In the genomic region with DNA sequence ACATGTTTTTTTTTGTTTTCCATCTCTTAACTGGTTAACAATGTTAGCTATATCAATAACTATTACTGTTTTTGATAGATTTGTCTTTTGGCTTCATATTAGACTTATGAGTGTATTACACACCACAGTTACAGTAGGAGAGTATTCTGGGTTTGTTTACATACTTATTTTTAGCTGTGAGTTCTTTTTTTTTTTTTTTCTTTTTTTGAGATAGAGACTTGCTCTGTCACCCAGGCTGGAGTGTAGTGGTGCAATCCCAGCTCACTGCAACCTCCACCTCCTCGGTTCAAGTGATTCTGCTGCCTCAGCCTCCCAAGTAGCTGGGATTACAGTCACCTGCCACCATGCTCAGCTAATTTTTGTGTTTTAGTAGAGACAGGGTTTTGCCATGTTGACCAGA, we compare ENCODE assay signal across 20 cellular contexts. TPM values are rescaled to one million over a fixed set of nuclear protein-coding genes. Genes with fewer than 3 reads are reported as not detected.
DNase-seq lines count a peak whose midpoint lies in the region; ATAC-seq, FAIRE-seq and TF ChIP-seq lines count a peak whose summit lies in the region.
"Had no signal": no experiment of that assay in that cellular context is flagged by ENCODE, and none has a peak within 500 bp of the region (broad histone marks: within the 10 kb centered on the region; RNA-seq: fewer than 3 reads in every experiment).

No MANE protein-coding gene starts in this region.

- H3K36me3 ChIP-seq in mammary epithelial cell (ENCODE audit: insufficient read depth, low read length) (no peaks in the 10 kb centered on the region), left ventricle myocardium inferior (no peaks in the 10 kb centered on the region), K562 (ENCODE audit: control insufficient read depth, insufficient read depth, low read length) (no peaks in the 10 kb centered on the region), pancreas (no peaks in the 10 kb centered on the region)

- CTCF ChIA-PET in MCF 10A (lab: Yijun Ruan, JAX) (interaction anchor here (0.6 to 1.7 kb wide), 9 partner anchors 14 to 939 kb away, joined by 3 to 14 read pairs (median 4); no protein-coding TSS in a partner anchor), mammary epithelial cell (lab: Charles Lee; ENCODE audit: low non-redundant PET) (interaction anchor here (0.7 kb wide), 1 partner anchor 250 kb away, joined by 13 read pairs; no protein-coding TSS in a partner anchor), K562 (lab: Yijun Ruan, JAX; ENCODE audit: low intra/inter-chr PET ratio) (interaction anchor here (0.6 to 0.7 kb wide), 2 partner anchors 9 to 10 kb away, joined by 3 read pairs; no protein-coding TSS in a partner anchor)

- POLR2A ChIA-PET in MCF 10A (lab: Yijun Ruan, JAX): interaction anchor here (1.3 to 1.4 kb wide), 2 partner anchors 11 to 22 kb away, joined by 3 to 4 read pairs; no protein-coding TSS in a partner anchor
- POLR2A ChIA-PET in K562 (lab: Yijun Ruan, JAX): interaction anchor here (1.1 kb wide), 1 partner anchor 21 kb away, joined by 3 read pairs; no protein-coding TSS in a partner anchor

- no peaks in the 10 kb centered on the region for H3K27me3 Mint-ChIP-seq in MCF 10A (ENCODE audit: insufficient read depth, unreplicated experiment)
- H3K27me3 Mint-ChIP-seq: CD4-positive, alpha-beta T cell had no signal

- H3K27ac ChIP-seq in mammary epithelial cell (ENCODE audit: insufficient read depth, low read depth, low read length) (no peak overlapping the region), left ventricle myocardium inferior (replicated peaks) (no peak overlapping the region), K562 (ENCODE audit: extremely low read depth, low read depth, low read length) (no peak overlapping the region), pancreas (no peak overlapping the region)
- H3K27ac ChIP-seq: 22Rv1, A549, C4-2B had no signal

- peak overlapping the region; percentile 26 for H3K27ac Mint-ChIP-seq in MCF 10A (ENCODE audit: low read depth, unreplicated experiment)
- H3K27ac Mint-ChIP-seq: CD4-positive, alpha-beta T cell; H9 had no signal

- ATAC-seq in left ventricle myocardium superior (peak; percentile 53), K562 (no peak), pancreas (peak in 3 of 4 donors; percentile 39 to 69 (median 55))
- ATAC-seq: A549 had no signal

- H3K27me3 ChIP-seq in mammary epithelial cell (ENCODE audit: insufficient read depth, low read length) (no peaks in the 10 kb centered on the region), left ventricle myocardium inferior (ENCODE audit: low read depth) (no peaks in the 10 kb centered on the region), K562 (ENCODE audit: control insufficient read depth in 2 of 2, insufficient read depth in 2 of 2, low read length in 2 of 2) (no peaks in the 10 kb centered on the region), pancreas (no peaks in the 10 kb centered on the region)

- no peaks in the 10 kb centered on the region for H3K36me3 Mint-ChIP-seq in MCF 10A (ENCODE audit: insufficient read depth, unreplicated experiment)

- TF ChIP-seq RAD21 in K562 (CRISPR knock-in tag; conservative IDR thresholded peaks at IDR 0.05 in 1 of 2, IDR thresholded peaks at IDR 0.05 in 1 of 2): no peak

- no peaks in the 10 kb centered on the region for H3K9me3 Mint-ChIP-seq in MCF 10A (ENCODE audit: unreplicated experiment)
- H3K9me3 Mint-ChIP-seq: CD4-positive, alpha-beta T cell had no signal

- BruUV-seq in MCF 10A (replicated peaks; lab: Mats Ljungman, UMichigan): no TSS peak
- no TSS peak for BruUV-seq in mammary epithelial cell (replicated peaks; lab: Mats Ljungman, UMichigan)
- BruUV-seq in K562 (replicated peaks; lab: Mats Ljungman, UMichigan): no TSS peak

- in situ Hi-C loops in mammary epithelial cell (cut with MboI; ENCODE audit: low sequenced_read_pairs in 2 of 2): loop anchor here in 1 of 2 donors (10.0 kb wide), 1 partner anchor 134 kb away; no protein-coding TSS in a partner anchor
- in situ Hi-C loops in K562 (cut with MboI): no loop called here
- in situ Hi-C loops in GM13976 (cut with MboI; ENCODE audit: low sequenced_read_pairs, unreplicated experiment): loop anchor here (10.0 to 25.0 kb wide), 2 partner anchors 134 to 412 kb away; no protein-coding TSS in a partner anchor

- TF ChIP-seq EP300 in K562 (IDR thresholded peaks at IDR 0.05; ENCODE audit: low read length): no peak

- H3K4me3 Mint-ChIP-seq in MCF 10A (ENCODE audit: unreplicated experiment): no peak overlapping the region
- H3K4me3 Mint-ChIP-seq: CD4-positive, alpha-beta T cell; H9 had no signal

- H3K4me2 ChIP-seq in mammary epithelial cell (ENCODE audit: insufficient read depth, low read depth, low read length) (no peak overlapping the region), K562 (ENCODE audit: insufficient read depth, low read length) (no peak overlapping the region)
- H3K4me2 ChIP-seq: A549 had no signal

- H3K4me1 ChIP-seq in mammary epithelial cell (ENCODE audit: insufficient read depth, low read length) (peaks cover 2% of the 10 kb centered on the region), left ventricle myocardium inferior (peaks cover 27% of the 10 kb centered on the region), K562 (replicated peaks in 1 of 2; ENCODE audit: control insufficient read depth in 2 of 2, insufficient read depth in 2 of 2, low read length in 2 of 2) (no peaks in the 10 kb centered on the region), pancreas (no peaks in the 10 kb centered on the region)
- H3K4me1 ChIP-seq: A549 had no signal

- 100% methylated on average over 1 of the region's 1 CpG for WGBS in mammary epithelial cell (ENCODE audit: low coverage, missing lambda C conversion rate)
- no CpG with 5 or more reads among the region's 1 CpG for WGBS in K562 (ENCODE audit: insufficient coverage, low coverage, missing lambda C conversion rate)
- 21 to 38% methylated on average over 1 of the region's 1 CpG for WGBS in pancreas, 2 donors

- H3K79me2 ChIP-seq in mammary epithelial cell (ENCODE audit: insufficient read depth, low read length) (no peaks in the 10 kb centered on the region), K562 (ENCODE audit: control insufficient read depth, insufficient read depth, low read length) (no peaks in the 10 kb centered on the region)

- TF ChIP-seq CTCF in MCF 10A (IDR thresholded peaks at IDR 0.05; ENCODE audit: unreplicated experiment) (no peak), mammary epithelial cell (conservative IDR thresholded peaks at IDR 0.05 in 1 of 2, IDR thresholded peaks at IDR 0.05 in 1 of 2; ENCODE audit: extremely low read depth in 1 of 2, insufficient read depth in 1 of 2, low read depth in 1 of 2, low read length in 2 of 2) (no peak), left ventricle myocardium inferior (IDR thresholded peaks at IDR 0.05; ENCODE audit: borderline replicate concordance) (no peak), K562 (IDR thresholded peaks at IDR 0.05 in 2 of 3, conservative IDR thresholded peaks at IDR 0.05 in 1 of 3; ENCODE audit: insufficient read depth in 2 of 3, low read depth in 1 of 3, low read length in 3 of 3) (no peak), pancreas (IDR thresholded peaks at IDR 0.05) (no peak), GM13976 (IDR thresholded peaks at IDR 0.05; ENCODE audit: borderline replicate concordance, control extremely low read depth, extremely low read depth, insufficient read depth, missing control alignments) (no peak)

- no peaks in the 10 kb centered on the region for H3K9me1 ChIP-seq in K562 (ENCODE audit: control insufficient read depth, insufficient read depth, low read length)

- FAIRE-seq in K562 (lab: Jason Lieb, UNC) (no peak), pancreas (lab: Jason Lieb, UNC) (no peak)
- FAIRE-seq: A549, D721Med, GM19239, H1, HTR-8/SVneo had no signal

- DNase-seq in MCF 10A (ENCODE audit: unreplicated experiment) (no peak), mammary epithelial cell (no peak), left ventricle myocardium superior (no peak), left ventricle myocardium inferior (no peak), K562 (ENCODE audit: extremely low read depth in 1 of 4, low spot score in 3 of 4) (no peak), pancreas (no peak), GM13976 (ENCODE audit: low spot score) (no peak), cerebellar nuclear complex (lab: John Stamatoyannopoulos, UW) (no peak)
- DNase-seq: AML-193; Caco-2; CD4-positive, alpha-beta T cell; GDM1; H9 had no signal

- no peaks in the 10 kb centered on the region for H3K4me1 Mint-ChIP-seq in MCF 10A (ENCODE audit: insufficient read depth, unreplicated experiment)

- H3K9me3 ChIP-seq in mammary epithelial cell (replicated peaks; ENCODE audit: insufficient read depth, low read length) (peaks cover 5% of the 10 kb centered on the region), left ventricle myocardium inferior (replicated peaks) (peaks cover 6% of the 10 kb centered on the region), K562 (replicated peaks; ENCODE audit: control insufficient read depth, insufficient read depth, low read depth, low read length) (no peaks in the 10 kb centered on the region; the same call in 1 of the 2 replicates), pancreas (no peaks in the 10 kb centered on the region)

- H4K20me1 ChIP-seq in mammary epithelial cell (ENCODE audit: insufficient read depth, low read length) (no peaks in the 10 kb centered on the region), K562 (replicated peaks; ENCODE audit: control insufficient read depth, insufficient read depth, low read length) (no peaks in the 10 kb centered on the region)

- H2AFZ ChIP-seq in mammary epithelial cell (ENCODE audit: low read depth, low read length) (no peak overlapping the region), K562 (ENCODE audit: low read depth, low read length) (no peak overlapping the region)

- no peak overlapping the region for H3K9ac ChIP-seq in mammary epithelial cell (ENCODE audit: insufficient read depth, low read length)
- H3K9ac ChIP-seq in K562 (ENCODE audit: insufficient read depth in 1 of 2, low read depth in 2 of 2, low read length in 2 of 2): no peak overlapping the region

- dilution Hi-C loops in mammary epithelial cell (cut with HindIII; ENCODE audit: low sequenced_read_pairs): no loop called here

- H3K4me3 ChIP-seq in mammary epithelial cell (replicated peaks in 1 of 3; ENCODE audit: insufficient read depth in 1 of 3, low read depth in 2 of 3, low read length in 3 of 3): no peak overlapping the region
- no peak overlapping the region for H3K4me3 ChIP-seq in left ventricle myocardium inferior
- H3K4me3 ChIP-seq in K562: no peak overlapping the region
- no peak overlapping the region for H3K4me3 ChIP-seq in pancreas
- H3K4me3 ChIP-seq: A549 had no signal

- intact Hi-C loops in MCF 10A (cut with micrococcal nuclease) (loop anchor here (5.0 kb wide), 3 partner anchors 122 to 507 kb away; no protein-coding TSS in a partner anchor), mammary epithelial cell (cut with micrococcal nuclease) (loop anchor here (10.0 kb wide), 1 partner anchor 504 kb away; no protein-coding TSS in a partner anchor), left ventricle myocardium superior (cut with micrococcal nuclease) (no loop called here), left ventricle myocardium inferior (cut with micrococcal nuclease) (no loop called here), K562 (cut with micrococcal nuclease) (loop anchor here (5.0 kb wide), 1 partner anchor 507 kb away; no protein-coding TSS in a partner anchor), pancreas (cut with DNase I) (no loop called here)

- no peak for TF ChIP-seq POLR2A in K562 (conservative IDR thresholded peaks at IDR 0.05)

RNA-seq across cellular contexts. Expression of a gene that starts 28.0 kb away (rescaled TPM):
- total RNA-seq in MCF 10A (2022): 2.4 and 2.9 TPM in 2 replicates
- total RNA-seq in mammary epithelial cell: 1 to 10 TPM; 2.2 to 3.0 TPM
- 0.46 TPM for polyA plus RNA-seq in mammary epithelial cell
- polyA minus RNA-seq in mammary epithelial cell: not detected
- 1.4 TPM for total RNA-seq in left ventricle myocardium superior
- total RNA-seq in left ventricle myocardium inferior: 0.93 TPM
- total RNA-seq in K562 (2011; cell fraction: chromatin; rRNA removed; ENCODE audit: low replicate concordance): 7.6 and 18.0 TPM in 2 replicates
- 4.8 and 6.6 TPM in 2 replicates for total RNA-seq in K562 (2011; cell fraction: nucleolus; rRNA removed)
- 15.2 and 24.6 TPM in 2 replicates for total RNA-seq in K562 (2011; cell fraction: nucleoplasm; rRNA removed)
- total RNA-seq in K562 (2014; rRNA removed): 1.2 and 1.7 TPM in 2 replicates
- total RNA-seq in K562 (2014; rRNA removed; fragmentation: Illumina TruSeq; extraction: Trizol): 4.3 and 4.9 TPM in 2 replicates
- 4.6 and 5.0 TPM in 2 replicates for total RNA-seq in K562 (2015; rRNA removed; fragmentation: Illumina TruSeq; extraction: Trizol)
- 3.1 and 3.2 TPM in 2 replicates for total RNA-seq in K562 (2021)
- 1.6 and 1.7 TPM in 2 replicates for polyA plus RNA-seq in K562 (2011; rRNA removed)
- polyA plus RNA-seq in K562 (2011; cell fraction: cytosol; rRNA removed): 0.40 and 0.68 TPM in 2 replicates
- polyA plus RNA-seq in K562 (2011; cell fraction: nucleus; rRNA removed): 4.3 and 7.2 TPM in 2 replicates
- polyA plus RNA-seq in K562 (2012): 1.6 and 2.0 TPM in 2 replicates
- polyA plus RNA-seq in K562 (2014; fragmentation: Illumina TruSeq; extraction: Trizol): 2.2 and 2.9 TPM in 2 replicates
- under 1 TPM; 0.17 to 0.71 TPM for polyA plus RNA-seq in K562 (2014; fragmentation: Nextera tagmentation; extraction: Ambion mirVana)
- 1.2 and 2.3 TPM in 2 replicates for polyA plus RNA-seq in K562 (2014; rRNA removed)
- polyA minus RNA-seq in K562 (2011; rRNA and poly(A)+ RNA removed): 6.6 and 8.3 TPM in 2 replicates
- polyA minus RNA-seq in K562 (2011; cell fraction: cytosol; rRNA and poly(A)+ RNA removed): 0.57 TPM in 1 of 2 replicates, not detected in the other
- 15.8 and 28.9 TPM in 2 replicates for polyA minus RNA-seq in K562 (2011; cell fraction: nucleus; rRNA and poly(A)+ RNA removed)
- under 1 TPM; 0.31 to 0.63 (median 0.51) TPM for total RNA-seq in pancreas
- under 1 TPM; 0.28 to 0.30 TPM for polyA plus RNA-seq in pancreas

Comparison
In these comparisons a context has a peak if more than half of its experiments do, and no peak if none do; other contexts are left out.
1. intact Hi-C loops: an anchor here in MCF 10A (5.0 kb wide), mammary epithelial cell (10.0 kb wide) and K562 (5.0 kb wide); none called in left ventricle myocardium superior, left ventricle myocardium inferior and pancreas.